ENCODE assay signal across 1 cellular context in the genomic region with DNA sequence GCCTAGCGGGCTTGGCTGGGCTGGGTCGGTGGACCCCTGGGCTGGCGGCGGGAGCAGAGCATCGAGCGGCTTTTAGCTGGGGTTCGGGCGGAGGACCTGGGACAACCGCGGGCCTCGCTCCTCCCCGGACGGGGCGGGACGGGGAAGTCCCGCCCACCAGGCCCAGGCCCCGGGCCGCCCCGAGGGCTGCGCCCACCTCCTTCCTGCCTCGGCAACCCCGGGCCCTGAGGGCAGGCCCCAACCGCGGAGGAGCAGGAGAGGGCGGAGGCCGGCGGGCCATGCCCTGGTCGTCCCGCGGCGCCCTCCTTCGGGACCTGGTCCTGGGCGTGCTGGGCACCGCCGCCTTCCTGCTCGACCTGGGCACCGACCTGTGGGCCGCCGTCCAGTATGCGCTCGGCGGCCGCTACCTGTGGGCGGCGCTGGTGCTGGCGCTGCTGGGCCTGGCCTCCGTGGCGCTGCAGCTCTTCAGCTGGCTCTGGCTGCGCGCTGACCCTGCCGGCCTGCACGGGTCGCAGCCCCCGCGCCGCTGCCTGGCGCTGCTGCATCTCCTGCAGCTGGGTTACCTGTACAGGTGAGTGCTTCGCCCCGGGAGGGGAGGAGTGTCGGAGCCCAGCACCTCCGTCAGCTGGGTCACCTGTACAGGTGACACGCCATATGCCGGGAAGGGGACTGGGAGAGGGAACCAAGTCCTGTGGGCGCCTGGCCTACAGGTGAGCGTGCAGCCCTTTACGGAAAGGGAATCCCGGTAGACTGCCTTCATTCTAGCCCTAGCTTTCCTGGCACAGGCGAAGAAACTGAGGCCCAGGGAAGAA.
TF ChIP-seq lines count a peak whose summit lies in the region.

A gene with protein sequence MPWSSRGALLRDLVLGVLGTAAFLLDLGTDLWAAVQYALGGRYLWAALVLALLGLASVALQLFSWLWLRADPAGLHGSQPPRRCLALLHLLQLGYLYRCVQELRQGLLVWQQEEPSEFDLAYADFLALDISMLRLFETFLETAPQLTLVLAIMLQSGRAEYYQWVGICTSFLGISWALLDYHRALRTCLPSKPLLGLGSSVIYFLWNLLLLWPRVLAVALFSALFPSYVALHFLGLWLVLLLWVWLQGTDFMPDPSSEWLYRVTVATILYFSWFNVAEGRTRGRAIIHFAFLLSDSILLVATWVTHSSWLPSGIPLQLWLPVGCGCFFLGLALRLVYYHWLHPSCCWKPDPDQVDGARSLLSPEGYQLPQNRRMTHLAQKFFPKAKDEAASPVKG (plus strand): TSS at position 182 of the 812 bp plus-strand sequence. CDS start 97 bp downstream, at position 279.

TF ChIP-seq in HEK293, 187 proteins besides CTCF, POLR2A, EP300 and RAD21 (continued from another document):
- TF ChIP-seq KLF10 (tag by site-specific recombination; IDR thresholded peaks at IDR 0.05) = no peak; the same call in 1 of the 2 replicates
- TF ChIP-seq, protein P1, sequence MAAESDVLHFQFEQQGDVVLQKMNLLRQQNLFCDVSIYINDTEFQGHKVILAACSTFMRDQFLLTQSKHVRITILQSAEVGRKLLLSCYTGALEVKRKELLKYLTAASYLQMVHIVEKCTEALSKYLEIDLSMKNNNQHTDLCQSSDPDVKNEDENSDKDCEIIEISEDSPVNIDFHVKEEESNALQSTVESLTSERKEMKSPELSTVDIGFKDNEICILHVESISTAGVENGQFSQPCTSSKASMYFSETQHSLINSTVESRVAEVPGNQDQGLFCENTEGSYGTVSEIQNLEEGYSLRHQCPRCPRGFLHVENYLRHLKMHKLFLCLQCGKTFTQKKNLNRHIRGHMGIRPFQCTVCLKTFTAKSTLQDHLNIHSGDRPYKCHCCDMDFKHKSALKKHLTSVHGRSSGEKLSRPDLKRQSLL (tag by site-specific recombination; IDR thresholded peaks at IDR 0.05) = no peak
- TF ChIP-seq ZNF501 (tag by site-specific recombination; IDR thresholded peaks at IDR 0.05) = no peak
- TF ChIP-seq ZNF416 (tag by site-specific recombination; IDR thresholded peaks at IDR 0.05) = no peak
- no peak for TF ChIP-seq TCF7L2 (IDR thresholded peaks at IDR 0.05; ENCODE audit: borderline replicate concordance, low read depth, low read length)
- TF ChIP-seq ZSCAN30 (tag by site-specific recombination; IDR thresholded peaks at IDR 0.05) = peak; percentile 56; the same call in 1 of the 2 replicates
- TF ChIP-seq MZF1 (tag by site-specific recombination; IDR thresholded peaks at IDR 0.05; ENCODE audit: borderline replicate concordance) = no peak
- no peak for TF ChIP-seq ZNF133 (tag by site-specific recombination; IDR thresholded peaks at IDR 0.05)
- TF ChIP-seq, protein P2, sequence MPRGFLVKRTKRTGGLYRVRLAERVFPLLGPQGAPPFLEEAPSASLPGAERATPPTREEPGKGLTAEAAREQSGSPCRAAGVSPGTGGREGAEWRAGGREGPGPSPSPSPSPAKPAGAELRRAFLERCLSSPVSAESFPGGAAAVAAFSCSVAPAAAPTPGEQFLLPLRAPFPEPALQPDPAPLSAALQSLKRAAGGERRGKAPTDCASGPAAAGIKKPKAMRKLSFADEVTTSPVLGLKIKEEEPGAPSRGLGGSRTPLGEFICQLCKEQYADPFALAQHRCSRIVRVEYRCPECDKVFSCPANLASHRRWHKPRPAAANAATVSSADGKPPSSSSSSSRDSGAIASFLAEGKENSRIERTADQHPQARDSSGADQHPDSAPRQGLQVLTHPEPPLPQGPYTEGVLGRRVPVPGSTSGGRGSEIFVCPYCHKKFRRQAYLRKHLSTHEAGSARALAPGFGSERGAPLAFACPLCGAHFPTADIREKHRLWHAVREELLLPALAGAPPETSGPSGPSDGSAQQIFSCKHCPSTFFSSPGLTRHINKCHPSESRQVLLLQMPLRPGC (tag by site-specific recombination; IDR thresholded peaks at IDR 0.05) = no peak
- TF ChIP-seq ZNF830 (tag by site-specific recombination; IDR thresholded peaks at IDR 0.05; ENCODE audit: low read depth) = no peak
